Comparison of ENCODE assay signal across 7 cellular contexts in genomic region chr14:70809238-70810214, GRCh38.
DNase-seq lines count a peak whose midpoint lies in the region; ATAC-seq, FAIRE-seq and TF ChIP-seq lines count a peak whose summit lies in the region.

Gene MAP3K9 (minus strand): TSS chr14:70809513. CDS start chr14:70809171, 342 bp downstream.

- H3K27me3 Mint-ChIP-seq in T-helper 2 cell treated with Interferon-gamma antibody and Interleukin-4, amounts not matched to agents 5 μg/mL and 100 μg/mL, for 36 hours (ENCODE audit: low read depth): peaks cover 6% of the 10 kb centered on the region

- peak; percentile 88 for ATAC-seq in HG02943 (IDR thresholded peaks at IDR 0.05; ENCODE audit: low read depth, unreplicated experiment)

- peak within 1 kb of the TSS; percentile 57 for H3K4me3 ChIP-seq in astrocyte of the spinal cord (ENCODE audit: low read depth, low read length)
- H3K4me3 ChIP-seq in iPS DF 6.9 (ENCODE audit: low read length): peak within 1 kb of the TSS; percentile 73
- H3K4me3 ChIP-seq in skeletal muscle cell (ENCODE audit: low read depth, low read length): peak within 1 kb of the TSS; percentile 57

- peak; percentile 99 for FAIRE-seq in GM18507 (lab: Jason Lieb, UNC)

- DNase-seq in GM18507 (ENCODE audit: extremely low spot score, insufficient read length, low read depth): peak; percentile 93
- DNase-seq in NCI-H187 (lab: John Stamatoyannopoulos, UW): peak; percentile 97 to 99
- DNase-seq in T-helper 2 cell treated with Interferon-gamma antibody and Interleukin-4, amounts not matched to agents 5 μg/mL and 100 μg/mL, for 36 hours (ENCODE audit: low spot score): peak; percentile 90
- peak; percentile 87 for DNase-seq in astrocyte of the spinal cord (ENCODE audit: low read depth, low spot score)
- DNase-seq in iPS DF 6.9 (ENCODE audit: low read depth, low spot score): peak; percentile 96
- no peak for DNase-seq in skeletal muscle cell (ENCODE audit: low read depth)

- in situ Hi-C loops in astrocyte of the spinal cord (cut with HindIII; ENCODE audit: low sequenced_read_pairs): no loop called here

- H3K4me3 Mint-ChIP-seq in T-helper 2 cell treated with Interferon-gamma antibody and Interleukin-4, amounts not matched to agents 5 μg/mL and 100 μg/mL, for 36 hours: peak within 1 kb of the TSS; percentile 86

- TF ChIP-seq CTCF in astrocyte of the spinal cord (IDR thresholded peaks at IDR 0.05; ENCODE audit: low read depth, low read length): no peak

- peak within 1 kb of the TSS; percentile 70 for H3K27ac Mint-ChIP-seq in T-helper 2 cell treated with Interferon-gamma antibody and Interleukin-4, amounts not matched to agents 5 μg/mL and 100 μg/mL, for 36 hours

- H3K36me3 ChIP-seq in iPS DF 6.9 (ENCODE audit: control insufficient read depth, insufficient read depth, low read length): no peaks in the 10 kb centered on the region

- H3K9me3 ChIP-seq in iPS DF 6.9 (ENCODE audit: control insufficient read depth, insufficient read depth, low read length): no peaks in the 10 kb centered on the region

- peaks cover 2% of the 10 kb centered on the region for H3K36me3 Mint-ChIP-seq in T-helper 2 cell treated with Interferon-gamma antibody and Interleukin-4, amounts not matched to agents 5 μg/mL and 100 μg/mL, for 36 hours (ENCODE audit: low read depth)

- no CpG with 5 or more reads among the region's 88 CpGs for WGBS in iPS DF 6.9 (ENCODE audit: insufficient coverage, insufficient read length)

- peaks cover 1% of the 10 kb centered on the region; the same call in 1 of the 2 replicates for H3K4me1 ChIP-seq in iPS DF 6.9 (ENCODE audit: control insufficient read depth, insufficient read depth, low read length)

- no peak within 1 kb of the TSS for H3K27ac ChIP-seq in iPS DF 6.9 (ENCODE audit: low read length)

- H3K9me3 Mint-ChIP-seq in T-helper 2 cell treated with Interferon-gamma antibody and Interleukin-4, amounts not matched to agents 5 μg/mL and 100 μg/mL, for 36 hours: no peaks in the 10 kb centered on the region

- no peaks in the 10 kb centered on the region for H3K27me3 ChIP-seq in iPS DF 6.9 (ENCODE audit: control insufficient read depth, insufficient read depth, low read length)

- H3K4me1 Mint-ChIP-seq in T-helper 2 cell treated with Interferon-gamma antibody and Interleukin-4, amounts not matched to agents 5 μg/mL and 100 μg/mL, for 36 hours (ENCODE audit: low read depth): peaks cover 5% of the 10 kb centered on the region
